In the genomic region with DNA sequence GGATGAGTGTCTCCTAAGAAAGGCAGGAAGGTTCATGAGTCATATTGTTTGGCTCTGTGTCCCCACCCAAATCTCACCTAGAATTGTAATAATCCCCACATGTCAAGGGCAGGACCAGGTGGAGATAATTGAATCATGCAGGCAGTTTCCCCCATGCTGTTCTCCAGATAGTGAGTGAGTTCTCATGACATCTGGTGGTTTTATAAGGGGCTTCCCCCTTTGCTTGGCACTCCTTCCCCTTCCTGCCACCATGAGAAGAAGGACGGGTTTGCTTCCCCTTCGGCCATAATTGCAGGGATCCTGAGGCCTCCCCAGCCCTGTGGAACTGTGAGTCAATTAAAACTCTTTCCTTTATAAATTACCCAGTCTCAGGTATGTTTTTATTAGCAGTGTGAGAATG, we compare ENCODE assay signal across 8 cellular contexts.
DNase-seq lines count a peak whose midpoint lies in the region; ATAC-seq and TF ChIP-seq lines count a peak whose summit lies in the region.
"Not testable (repeated sequence)": the region's sequence is repeated elsewhere in the genome, so short reads cannot be mapped to it uniquely, and the experiment has no call there.

No MANE protein-coding gene starts in this region.

- H3K27me3 ChIP-seq in mammary epithelial cell (ENCODE audit: insufficient read depth, low read length), result not testable (repeated sequence)

- H3K9me3 Mint-ChIP-seq in activated CD8-positive, alpha-beta T cell treated with anti-CD3 and anti-CD28 coated beads, Interleukin-2, amount 10 ng/mL, durations not matched to agents 7 days and 5 days (ENCODE audit: insufficient read depth); activated T-helper 17 cell treated with anti-CD3 and anti-CD28 coated beads, Interleukin-2, amount 50 U/mL, for 72 hours; memory B cell: not testable (repeated sequence)

- H4K20me1 ChIP-seq in mammary epithelial cell (ENCODE audit: insufficient read depth, low read length), result not testable (repeated sequence)

- H3K79me2 ChIP-seq in mammary epithelial cell (ENCODE audit: insufficient read depth, low read length), result not testable (repeated sequence)

- H3K4me3 Mint-ChIP-seq in T-helper 17 cell, memory B cell: not testable (repeated sequence)
- H3K4me3 Mint-ChIP-seq in activated CD8-positive, alpha-beta T cell treated with anti-CD3 and anti-CD28 coated beads, Interleukin-2, amount 10 ng/mL, durations not matched to agents 7 days and 5 days, result peak overlapping the region; percentile 81
- H3K4me3 Mint-ChIP-seq in activated T-helper 17 cell treated with anti-CD3 and anti-CD28 coated beads, Interleukin-2, amount 50 U/mL, for 72 hours, result peak overlapping the region; percentile 12

- ATAC-seq in HG03432 (IDR thresholded peaks at IDR 0.05; ENCODE audit: unreplicated experiment) (peak; percentile 45), T-helper 17 cell (peak; percentile 76), memory B cell (ENCODE audit: low read depth) (peak; percentile 58)
- ATAC-seq in activated CD8-positive, alpha-beta T cell treated with anti-CD3 and anti-CD28 coated beads, Interleukin-2, amount 10 ng/mL, durations not matched to agents 7 days and 5 days, result peak; percentile 49
- ATAC-seq in activated T-helper 17 cell treated with anti-CD3 and anti-CD28 coated beads, Interleukin-2, amount 50 U/mL, for 72 hours (replicated peaks), result peak; percentile 85

- TF ChIP-seq CTCF in mammary epithelial cell (conservative IDR thresholded peaks at IDR 0.05 in 1 of 2, IDR thresholded peaks at IDR 0.05 in 1 of 2; ENCODE audit: extremely low read depth in 1 of 2, insufficient read depth in 1 of 2, low read depth in 1 of 2, low read length in 2 of 2), result not testable (repeated sequence)

- dilution Hi-C loops in mammary epithelial cell (cut with HindIII; ENCODE audit: low sequenced_read_pairs), result not testable (repeated sequence)

- H3K27me3 Mint-ChIP-seq in T-helper 17 cell; activated CD8-positive, alpha-beta T cell treated with anti-CD3 and anti-CD28 coated beads, Interleukin-2, amount 10 ng/mL, durations not matched to agents 7 days and 5 days (ENCODE audit: low read depth); activated T-helper 17 cell treated with anti-CD3 and anti-CD28 coated beads, Interleukin-2, amount 50 U/mL, for 72 hours; memory B cell: not testable (repeated sequence)

- intact Hi-C loops in mammary epithelial cell (cut with micrococcal nuclease), result not testable (repeated sequence)

- not testable (repeated sequence) for H3K36me3 Mint-ChIP-seq in T-helper 17 cell (ENCODE audit: low read depth); activated T-helper 17 cell treated with anti-CD3 and anti-CD28 coated beads, Interleukin-2, amount 50 U/mL, for 72 hours (ENCODE audit: low read depth)
- H3K36me3 Mint-ChIP-seq in activated CD8-positive, alpha-beta T cell treated with anti-CD3 and anti-CD28 coated beads, Interleukin-2, amount 10 ng/mL, durations not matched to agents 7 days and 5 days (ENCODE audit: low read depth), result peaks cover 64% of the 10 kb centered on the region
- H3K36me3 Mint-ChIP-seq in memory B cell, result peaks cover 15% of the 10 kb centered on the region

- not testable (repeated sequence) for BruUV-seq in mammary epithelial cell (replicated peaks; lab: Mats Ljungman, UMichigan)

- not testable (repeated sequence) for H3K27ac ChIP-seq in mammary epithelial cell (ENCODE audit: insufficient read depth, low read depth, low read length)

- H3K4me1 ChIP-seq in mammary epithelial cell (ENCODE audit: insufficient read depth, low read length), result not testable (repeated sequence)

- not testable (repeated sequence) for H3K9ac ChIP-seq in mammary epithelial cell (ENCODE audit: insufficient read depth, low read length)

- WGBS in mammary epithelial cell (ENCODE audit: low coverage, missing lambda C conversion rate), result 100% methylated on average over 2 of the region's 2 CpGs

- peaks cover 24% of the 10 kb centered on the region for H3K4me1 Mint-ChIP-seq in T-helper 17 cell
- peaks cover 63% of the 10 kb centered on the region for H3K4me1 Mint-ChIP-seq in activated CD8-positive, alpha-beta T cell treated with anti-CD3 and anti-CD28 coated beads, Interleukin-2, amount 10 ng/mL, durations not matched to agents 7 days and 5 days (ENCODE audit: low read depth)
- peaks cover 23% of the 10 kb centered on the region for H3K4me1 Mint-ChIP-seq in activated T-helper 17 cell treated with anti-CD3 and anti-CD28 coated beads, Interleukin-2, amount 50 U/mL, for 72 hours
- H3K4me1 Mint-ChIP-seq in memory B cell, result not testable (repeated sequence)

- DNase-seq in A172 (ENCODE audit: low spot score) (peak; percentile 10), mammary epithelial cell (peak; percentile 16)
- not testable (repeated sequence) for DNase-seq in T-helper 17 cell; memory B cell (ENCODE audit: low spot score in 2 of 2)
- DNase-seq in activated CD8-positive, alpha-beta T cell treated with anti-CD3 and anti-CD28 coated beads, Interleukin-2, amount 10 ng/mL, durations not matched to agents 7 days and 5 days, result peak; percentile 62
- DNase-seq in stimulated activated CD8-positive, alpha-beta memory T cell treated with anti-CD3 and anti-CD28 coated beads, Interleukin-12 subunit alpha, Interleukin-12 subunit beta, amount 100 ng/mL, for 1 hour (ENCODE audit: low read depth), result peak; percentile 10

- not testable (repeated sequence) for H3K4me3 ChIP-seq in mammary epithelial cell (replicated peaks in 1 of 3; ENCODE audit: insufficient read depth in 1 of 3, low read depth in 2 of 3, low read length in 3 of 3)

- not testable (repeated sequence) for H3K27ac Mint-ChIP-seq in T-helper 17 cell; activated T-helper 17 cell treated with anti-CD3 and anti-CD28 coated beads, Interleukin-2, amount 50 U/mL, for 72 hours; memory B cell
- H3K27ac Mint-ChIP-seq in activated CD8-positive, alpha-beta T cell treated with anti-CD3 and anti-CD28 coated beads, Interleukin-2, amount 10 ng/mL, durations not matched to agents 7 days and 5 days, result peak overlapping the region; percentile 80

- H3K36me3 ChIP-seq in mammary epithelial cell (ENCODE audit: insufficient read depth, low read length), result peaks cover 13% of the 10 kb centered on the region

- not testable (repeated sequence) for H3K9me3 ChIP-seq in T-helper 17 cell (ENCODE audit: control insufficient read depth, low read length, poor library complexity, severe bottlenecking); mammary epithelial cell (replicated peaks; ENCODE audit: insufficient read depth, low read length)

- CTCF ChIA-PET in activated CD8-positive, alpha-beta T cell treated with anti-CD3 and anti-CD28 coated beads, Interleukin-2, amount 10 ng/mL, durations not matched to agents 7 days and 5 days (lab: Charles Lee), result interaction anchor here (1.1 to 5.1 kb wide), 10 partner anchors 10 to 699 kb away, joined by 3 to 25 read pairs (median 8); partner anchors contain the start of gene THEMIS
- CTCF ChIA-PET in mammary epithelial cell (lab: Charles Lee; ENCODE audit: low non-redundant PET), result not testable (repeated sequence)

- POLR2A ChIA-PET in activated CD8-positive, alpha-beta T cell treated with anti-CD3 and anti-CD28 coated beads, Interleukin-2, amount 10 ng/mL, durations not matched to agents 7 days and 5 days (lab: Charles Lee), result interaction anchor here (0.8 to 2.1 kb wide), 5 partner anchors 8 to 77 kb away, joined by 3 to 11 read pairs (median 9); partner anchors contain the start of gene THEMIS

- not testable (repeated sequence) for H3K4me2 ChIP-seq in mammary epithelial cell (ENCODE audit: insufficient read depth, low read depth, low read length)

- H2AFZ ChIP-seq in mammary epithelial cell (ENCODE audit: low read depth, low read length), result not testable (repeated sequence)

- in situ Hi-C loops in mammary epithelial cell (cut with MboI; ENCODE audit: low sequenced_read_pairs in 2 of 2), result not testable (repeated sequence)
